ENCODE assay signal across 18 cellular contexts in the genomic region with DNA sequence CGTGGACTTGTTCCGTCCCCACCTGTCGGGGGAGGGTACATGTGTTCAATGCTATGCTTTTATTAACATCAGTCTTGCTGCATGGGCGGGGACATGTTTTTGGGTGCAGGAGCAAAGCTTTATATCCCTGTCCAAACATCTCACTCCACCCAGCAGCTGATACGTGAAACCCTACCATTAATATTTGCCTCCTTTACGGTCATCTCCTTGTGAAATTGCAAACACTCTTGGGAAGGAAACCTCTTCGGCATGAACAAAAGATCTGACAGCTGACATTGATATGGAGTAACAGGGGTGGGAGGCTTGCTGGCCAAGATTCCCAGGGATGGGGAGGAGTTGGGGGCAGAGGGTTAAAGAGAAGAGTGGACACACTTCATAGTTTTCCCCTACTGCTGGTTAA. TPM values are rescaled to one million over a fixed set of nuclear protein-coding genes. Genes with fewer than 3 reads are reported as not detected.
A peak's percentile ranks its signal among the peaks of the same experiment; 100 is the strongest.
DNase-seq lines count a peak whose midpoint lies in the region; ATAC-seq and TF ChIP-seq lines count a peak whose summit lies in the region.
"Had no signal": no experiment of that assay in that cellular context is flagged by ENCODE, and none has a peak within 500 bp of the region (broad histone marks: within the 10 kb centered on the region; RNA-seq: fewer than 3 reads in every experiment).

No MANE protein-coding gene starts in this region.

- no peak for TF ChIP-seq POLR2A in heart left ventricle (IDR thresholded peaks at IDR 0.05)

- no peak overlapping the region for H3K27ac ChIP-seq in heart left ventricle

- TF ChIP-seq CTCF in heart left ventricle (IDR thresholded peaks at IDR 0.05) = no peak

- no peak overlapping the region for H3K4me3 ChIP-seq in heart left ventricle

- intact Hi-C loops in cardiac septum (cut with DNase I) (no loop called here), heart left ventricle (cut with DNase I) (no loop called here), sciatic nerve (cut with DNase I) (no loop called here)

- ATAC-seq in heart left ventricle = no peak
- ATAC-seq in sciatic nerve = no peak
- ATAC-seq: Panc1 had no signal

- WGBS in heart left ventricle, 4 donors = 91 to 96% (median 94%) methylated on average over 7 of the region's 7 CpGs

- no peaks in the 10 kb centered on the region for H3K4me1 ChIP-seq in heart left ventricle

- H3K9me3 ChIP-seq in heart left ventricle = no peaks in the 10 kb centered on the region

- H3K27me3 ChIP-seq in heart left ventricle = no peaks in the 10 kb centered on the region

- DNase-seq in cardiac septum (ENCODE audit: low spot score) (peak; percentile 53), heart left ventricle (no peak), ecto neural progenitor cell (ENCODE audit: low spot score) (peak; percentile 35), sciatic nerve (ENCODE audit: low spot score) (peak; percentile 52), OCI-M1 (lab: John Stamatoyannopoulos, UW) (no peak), dedifferentiated amniotic fluid mesenchymal stem cell (ENCODE audit: extremely low spot score) (no peak)
- DNase-seq in stimulated activated naive CD4-positive, alpha-beta T cell treated with Interleukin-2 at 50 U/mL for 16 hours (lab: John Stamatoyannopoulos, UW) = no peak
- DNase-seq: ACHN, AML-193, DMS 273 treated with DMSO at 0.1 percent for 48 hours, GF-D8, HFFc6, KBM-7, NCI-H1417 treated with DMSO at 0.1 percent for 48 hours, NCI-H2029, NCI-H510A treated with DMSO at 0.1 percent for 48 hours, SHP77 treated with DMSO at 0.1 percent for 48 hours had no signal

- no peaks in the 10 kb centered on the region for H3K36me3 ChIP-seq in heart left ventricle

RNA-seq across cellular contexts. Expression of gene VEGFA, which starts 22.3 kb away (rescaled TPM):
- 233 TPM for total RNA-seq in cardiac septum
- total RNA-seq in heart left ventricle = 100 to 1,000 TPM in 7 of 9 donors, 10 to 100 TPM in 2; 83.0 to 238 (median 171) TPM
- 100 to 1,000 TPM; 139 to 254 TPM for polyA plus RNA-seq in heart left ventricle
- total RNA-seq in sciatic nerve = 155 TPM

Comparison
In these comparisons a context has a peak if more than half of its experiments do, and no peak if none do; other contexts are left out.
1. DNase-seq: peak in cardiac septum (single experiment), ecto neural progenitor cell (single experiment) and sciatic nerve (single experiment); none in heart left ventricle (0 of 5), OCI-M1 (single experiment), dedifferentiated amniotic fluid mesenchymal stem cell (single experiment) and stimulated activated naive CD4-positive, alpha-beta T cell treated with Interleukin-2 at 50 U/mL for 16 hours (single experiment).